8 cellular contexts compared by ENCODE assay signal in genomic region chr19:52690395-52691214, GRCh38. TPM values are rescaled to one million over a fixed set of nuclear protein-coding genes. Genes with fewer than 3 reads are reported as not detected.
A peak's percentile ranks its signal among the peaks of the same experiment; 100 is the strongest.
DNase-seq lines count a peak whose midpoint lies in the region; ATAC-seq and TF ChIP-seq lines count a peak whose summit lies in the region.

No MANE protein-coding gene starts in this region.

- H3K4me1 Mint-ChIP-seq in stimulated activated naive CD8-positive, alpha-beta T cell treated with anti-CD3 and anti-CD28 coated beads, Interleukin-15, Interleukin-2, amounts not matched to agents 100 ng/mL and 50 ng/mL, for 24 hours (ENCODE audit: low read depth): peaks cover 41% of the 10 kb centered on the region

- peak overlapping the region; percentile 90 for H3K4me3 Mint-ChIP-seq in stimulated activated naive CD8-positive, alpha-beta T cell treated with anti-CD3 and anti-CD28 coated beads, Interleukin-15, Interleukin-2, amounts not matched to agents 100 ng/mL and 50 ng/mL, for 24 hours

- H2AFZ ChIP-seq in neural cell (ENCODE audit: low read depth, low read length): peak overlapping the region; percentile 76

- peak overlapping the region; percentile 82 for H3K27ac Mint-ChIP-seq in stimulated activated naive CD8-positive, alpha-beta T cell treated with anti-CD3 and anti-CD28 coated beads, Interleukin-15, Interleukin-2, amounts not matched to agents 100 ng/mL and 50 ng/mL, for 24 hours

- peaks cover 4% of the 10 kb centered on the region for H3K9me3 Mint-ChIP-seq in stimulated activated naive CD8-positive, alpha-beta T cell treated with anti-CD3 and anti-CD28 coated beads, Interleukin-15, Interleukin-2, amounts not matched to agents 100 ng/mL and 50 ng/mL, for 24 hours

- peaks cover 12% of the 10 kb centered on the region for H3K36me3 Mint-ChIP-seq in stimulated activated naive CD8-positive, alpha-beta T cell treated with anti-CD3 and anti-CD28 coated beads, Interleukin-15, Interleukin-2, amounts not matched to agents 100 ng/mL and 50 ng/mL, for 24 hours (ENCODE audit: low read depth)

- H3F3A ChIP-seq in neural cell (ENCODE audit: insufficient read depth, low read length, poor library complexity, severe bottlenecking): no peaks in the 10 kb centered on the region

- no peaks in the 10 kb centered on the region for H3K79me2 ChIP-seq in neural cell (replicated peaks; ENCODE audit: insufficient read depth, low read length)

- H3K9ac ChIP-seq in neural cell (ENCODE audit: low read length): peak overlapping the region; percentile 63

- H3K27me3 Mint-ChIP-seq in stimulated activated naive CD8-positive, alpha-beta T cell treated with anti-CD3 and anti-CD28 coated beads, Interleukin-15, Interleukin-2, amounts not matched to agents 100 ng/mL and 50 ng/mL, for 24 hours: no peaks in the 10 kb centered on the region

- DNase-seq in DMS114 treated with DMSO at 0.1 percent for 48 hours (lab: John Stamatoyannopoulos, UW; ENCODE audit: unreplicated experiment): peak; percentile 74
- peak; percentile 66 for DNase-seq in Kasumi-1 (lab: John Stamatoyannopoulos, UW)
- peak; percentile 89 for DNase-seq in RWPE1 (ENCODE audit: low spot score)
- DNase-seq in activated gamma-delta T cell treated with anti-CD3 and anti-CD28 coated beads, Interleukin-2, amount 50 U/mL, for 16 hours (ENCODE audit: low read depth): peak; percentile 87
- DNase-seq in foreskin fibroblast: peak; percentile 94 to 98

- no peaks in the 10 kb centered on the region for H3K27me3 ChIP-seq in neural cell (ENCODE audit: insufficient read depth, low read depth, low read length)

- H3K36me3 ChIP-seq in neural cell (ENCODE audit: insufficient read depth, low read length): no peaks in the 10 kb centered on the region

- H3K4me3 ChIP-seq in foreskin fibroblast (ENCODE audit: low read depth in 1 of 2, low read length in 2 of 2) (peak overlapping the region; percentile 72 to 98), neural cell (ENCODE audit: low read length) (peak overlapping the region; percentile 68)

- no peaks in the 10 kb centered on the region for H3K9me3 ChIP-seq in neural cell (ENCODE audit: low read length)

- H3K27ac ChIP-seq in RWPE1 (peak overlapping the region; percentile 93), neural cell (ENCODE audit: low read length) (no peak overlapping the region)

- H4K20me1 ChIP-seq in neural cell (ENCODE audit: insufficient read depth): no peaks in the 10 kb centered on the region

- peak overlapping the region; percentile 55 for H3K4me2 ChIP-seq in neural cell (ENCODE audit: low read length)

- no peaks in the 10 kb centered on the region for H3K9me2 ChIP-seq in neural cell (ENCODE audit: insufficient read depth, low read length)

- CTCF ChIA-PET in RWPE1 (lab: Yijun Ruan, JAX): no interaction called here

- no peak for TF ChIP-seq RAD21 in neural cell (conservative IDR thresholded peaks at IDR 0.05)

- peak; percentile 77 for ATAC-seq in GM21717 (IDR thresholded peaks at IDR 0.05; ENCODE audit: unreplicated experiment)

- TF ChIP-seq EP300 in neural cell (conservative IDR thresholded peaks at IDR 0.05; ENCODE audit: poor library complexity, severe bottlenecking): no peak

- POLR2A ChIA-PET in RWPE1 (lab: Yijun Ruan, JAX; ENCODE audit: low non-redundant PET): no interaction called here

- TF ChIP-seq CTCF in RWPE1 (conservative IDR thresholded peaks at IDR 0.05; ENCODE audit: low read depth) (peak; percentile 15; the same call in 1 of the 2 replicates), foreskin fibroblast (IDR thresholded peaks at IDR 0.05; ENCODE audit: low read depth, low read length) (no peak), neural cell (IDR thresholded peaks at IDR 0.05; ENCODE audit: poor library complexity, severe bottlenecking) (peak; percentile 66)

TF ChIP-seq in neural cell, 6 proteins besides CTCF, POLR2A, EP300 and RAD21:
- TF ChIP-seq POLR2AphosphoS5 (IDR thresholded peaks at IDR 0.05) (peak; percentile 47), MXI1 (conservative IDR thresholded peaks at IDR 0.05; ENCODE audit: poor library complexity, severe bottlenecking) (peak; percentile 67), SMC3 (conservative IDR thresholded peaks at IDR 0.05; ENCODE audit: poor library complexity) (peak; percentile 53), EZH2 (IDR thresholded peaks at IDR 0.05; ENCODE audit: borderline replicate concordance, insufficient read depth, low read length, poor library complexity, severe bottlenecking) (no peak), REST (IDR thresholded peaks at IDR 0.05; ENCODE audit: borderline replicate concordance) (no peak), TAF1 (IDR thresholded peaks at IDR 0.05; ENCODE audit: low read depth) (no peak)

RNA-seq across cellular contexts. Expression of gene ZNF611, which starts 44.2 kb away (rescaled TPM):
- polyA plus RNA-seq in neural cell: 6.7 and 11.8 TPM in 2 replicates
- polyA minus RNA-seq in neural cell: 22.2 and 24.1 TPM in 2 replicates

RNA-seq across cellular contexts. Expression of gene ZNF83, which starts 52.5 kb away (rescaled TPM):
- polyA plus RNA-seq in neural cell: 69.3 and 100.0 TPM in 2 replicates
- polyA minus RNA-seq in neural cell: 37.3 and 40.6 TPM in 2 replicates
